In genomic region chr6:160128125-160128683, GRCh38 we compare ENCODE assay signal across 19 cellular contexts. TPM values are rescaled to one million over a fixed set of nuclear protein-coding genes. Genes with fewer than 3 reads are reported as not detected.
DNase-seq lines count a peak whose midpoint lies in the region; ATAC-seq, FAIRE-seq and TF ChIP-seq lines count a peak whose summit lies in the region.
"Had no signal": no experiment of that assay in that cellular context is flagged by ENCODE, and none has a peak within 500 bp of the region (broad histone marks: within the 10 kb centered on the region; RNA-seq: fewer than 3 reads in every experiment).

No MANE protein-coding gene starts in this region.

- H3K9me1 ChIP-seq in K562 (ENCODE audit: control insufficient read depth, insufficient read depth, low read length): no peaks in the 10 kb centered on the region

- 49% methylated on average over 3 of the region's 3 CpGs for WGBS in K562 (ENCODE audit: insufficient coverage, low coverage, missing lambda C conversion rate)
- WGBS in right lobe of liver (ENCODE audit: insufficient coverage, low coverage, low lambda C conversion rate, missing lambda C conversion rate): 75% methylated on average over 2 of the region's 3 CpGs
- 90 to 95% (median 93%) methylated on average over 3 of the region's 3 CpGs for WGBS in stomach, 5 donors

- H3K4me2 ChIP-seq in K562 (ENCODE audit: insufficient read depth, low read length): no peak overlapping the region
- H3K4me2 ChIP-seq: A549, BLaER1 had no signal

- no peak for TF ChIP-seq RAD21 in K562 (CRISPR knock-in tag; conservative IDR thresholded peaks at IDR 0.05 in 1 of 2, IDR thresholded peaks at IDR 0.05 in 1 of 2)

- H3K4me1 ChIP-seq in K562 (replicated peaks in 1 of 2; ENCODE audit: control insufficient read depth in 2 of 2, insufficient read depth in 2 of 2, low read length in 2 of 2) (peaks cover 0 to 5% of the 10 kb centered on the region in 2 experiments; a peak in 3 of 5 replicates), right lobe of liver (peaks cover 0 to 43% (median 17%) of the 10 kb centered on the region in 4 donors), stomach (no peaks in the 10 kb centered on the region)
- H3K4me1 ChIP-seq: BLaER1 had no signal

- TF ChIP-seq POLR2A in K562 (conservative IDR thresholded peaks at IDR 0.05): no peak
- TF ChIP-seq POLR2A in right lobe of liver (IDR thresholded peaks at IDR 0.05): no peak
- no peak for TF ChIP-seq POLR2A in stomach (IDR thresholded peaks at IDR 0.05)

- no peaks in the 10 kb centered on the region for H3K36me3 ChIP-seq in K562 (ENCODE audit: control insufficient read depth, insufficient read depth, low read length)
- H3K36me3 ChIP-seq in right lobe of liver: peaks cover 0 to 35% (median 1%) of the 10 kb centered on the region in 4 donors
- no peaks in the 10 kb centered on the region for H3K36me3 ChIP-seq in stomach
- H3K36me3 ChIP-seq: BLaER1 had no signal

- BruUV-seq in K562 (replicated peaks; lab: Mats Ljungman, UMichigan): no TSS peak

- H3K9ac ChIP-seq in K562 (ENCODE audit: insufficient read depth in 1 of 2, low read depth in 2 of 2, low read length in 2 of 2): no peak overlapping the region
- H3K9ac ChIP-seq: BLaER1 had no signal

- no peaks in the 10 kb centered on the region for H3K9me3 ChIP-seq in K562 (replicated peaks; ENCODE audit: control insufficient read depth, insufficient read depth, low read depth, low read length)
- H3K9me3 ChIP-seq in right lobe of liver: no peaks in the 10 kb centered on the region
- no peaks in the 10 kb centered on the region for H3K9me3 ChIP-seq in stomach
- H3K9me3 ChIP-seq: A549, BLaER1 had no signal

- H3K79me2 ChIP-seq in K562 (ENCODE audit: control insufficient read depth, insufficient read depth, low read length): no peaks in the 10 kb centered on the region

- peak; percentile 35 for FAIRE-seq in K562 (lab: Jason Lieb, UNC)
- FAIRE-seq: A549, G401.6, GM12891, GM19239, H1, HTR-8/SVneo had no signal

- no peak for TF ChIP-seq CTCF in K562 (IDR thresholded peaks at IDR 0.05 in 2 of 3, conservative IDR thresholded peaks at IDR 0.05 in 1 of 3; ENCODE audit: insufficient read depth in 2 of 3, low read depth in 1 of 3, low read length in 3 of 3)
- TF ChIP-seq CTCF in right lobe of liver (IDR thresholded peaks at IDR 0.05): no peak
- TF ChIP-seq CTCF in stomach (IDR thresholded peaks at IDR 0.05): no peak

- intact Hi-C loops in K562 (cut with micrococcal nuclease) (no loop called here), right lobe of liver (cut with DNase I) (no loop called here), stomach (cut with DNase I; ENCODE audit: low total_unique reads) (no loop called here)

- no peak overlapping the region for H3K27ac ChIP-seq in K562 (ENCODE audit: extremely low read depth, low read depth, low read length)
- H3K27ac ChIP-seq in right lobe of liver: peak overlapping the region in 2 of 3 donors; percentile 61 to 74
- no peak overlapping the region for H3K27ac ChIP-seq in stomach
- H3K27ac ChIP-seq: 22Rv1, A549, BLaER1 had no signal

- CTCF ChIA-PET in K562 (lab: Yijun Ruan, JAX; ENCODE audit: low intra/inter-chr PET ratio): no interaction called here

- peak; percentile 32 for DNase-seq in activated CD8-positive, alpha-beta memory T cell treated with anti-CD3 and anti-CD28 coated beads for 24 hours
- DNase-seq in activated CD8-positive, alpha-beta memory T cell treated with anti-CD3 and anti-CD28 coated beads, Interleukin-2, amount 50 U/mL, for 4 hours: no peak
- DNase-seq in K562 (ENCODE audit: extremely low read depth in 1 of 4, low spot score in 3 of 4): no peak
- no peak for DNase-seq in right lobe of liver
- peak; percentile 7 for DNase-seq in stomach
- no peak for DNase-seq in DMS153 (lab: John Stamatoyannopoulos, UW)
- DNase-seq in NK-92 treated with Interleukin-12 subunit alpha and Interleukin-12 subunit beta, amount 100 ng/mL, for 24 hours (lab: John Stamatoyannopoulos, UW): no peak
- no peak for DNase-seq in SHP77 (lab: John Stamatoyannopoulos, UW)
- DNase-seq: CD4-positive, alpha-beta memory T cell; DMS53; H9 had no signal

- TF ChIP-seq EP300 in K562 (IDR thresholded peaks at IDR 0.05; ENCODE audit: low read length) (no peak), stomach (IDR thresholded peaks at IDR 0.05) (no peak)

- H3K27me3 ChIP-seq in K562 (ENCODE audit: control insufficient read depth in 2 of 2, insufficient read depth in 2 of 2, low read length in 2 of 2) (peaks cover 36 to 53% of the 10 kb centered on the region in 2 experiments), right lobe of liver (no peaks in the 10 kb centered on the region), stomach (no peaks in the 10 kb centered on the region)
- H3K27me3 ChIP-seq: BLaER1 had no signal

- no peak overlapping the region for H2AFZ ChIP-seq in K562 (ENCODE audit: low read depth, low read length)

- POLR2A ChIA-PET in K562 (lab: Yijun Ruan, JAX): interaction anchor here (1.1 kb wide), 1 partner anchor 11 kb away, joined by 3 read pairs; no protein-coding TSS in a partner anchor

- H4K20me1 ChIP-seq in K562 (replicated peaks; ENCODE audit: control insufficient read depth, insufficient read depth, low read length): 0 out of 2 replicates have a peak, but pooled peaks cover 4% of the 10 kb centered on the region
- H4K20me1 ChIP-seq: BLaER1 had no signal

- in situ Hi-C loops in K562 (cut with MboI): no loop called here

- ATAC-seq in K562 (no peak), right lobe of liver (no peak)
- ATAC-seq: A549 had no signal

- no peak overlapping the region for H3K4me3 ChIP-seq in K562
- no peak overlapping the region for H3K4me3 ChIP-seq in right lobe of liver
- no peak overlapping the region for H3K4me3 ChIP-seq in stomach
- H3K4me3 ChIP-seq: A549, BLaER1 had no signal

TF ChIP-seq in K562, 482 proteins besides CTCF, POLR2A, EP300 and RAD21:
- no peak for TF ChIP-seq CAMTA2 (CRISPR knock-in tag; conservative IDR thresholded peaks at IDR 0.05)
- TF ChIP-seq, protein P1, sequence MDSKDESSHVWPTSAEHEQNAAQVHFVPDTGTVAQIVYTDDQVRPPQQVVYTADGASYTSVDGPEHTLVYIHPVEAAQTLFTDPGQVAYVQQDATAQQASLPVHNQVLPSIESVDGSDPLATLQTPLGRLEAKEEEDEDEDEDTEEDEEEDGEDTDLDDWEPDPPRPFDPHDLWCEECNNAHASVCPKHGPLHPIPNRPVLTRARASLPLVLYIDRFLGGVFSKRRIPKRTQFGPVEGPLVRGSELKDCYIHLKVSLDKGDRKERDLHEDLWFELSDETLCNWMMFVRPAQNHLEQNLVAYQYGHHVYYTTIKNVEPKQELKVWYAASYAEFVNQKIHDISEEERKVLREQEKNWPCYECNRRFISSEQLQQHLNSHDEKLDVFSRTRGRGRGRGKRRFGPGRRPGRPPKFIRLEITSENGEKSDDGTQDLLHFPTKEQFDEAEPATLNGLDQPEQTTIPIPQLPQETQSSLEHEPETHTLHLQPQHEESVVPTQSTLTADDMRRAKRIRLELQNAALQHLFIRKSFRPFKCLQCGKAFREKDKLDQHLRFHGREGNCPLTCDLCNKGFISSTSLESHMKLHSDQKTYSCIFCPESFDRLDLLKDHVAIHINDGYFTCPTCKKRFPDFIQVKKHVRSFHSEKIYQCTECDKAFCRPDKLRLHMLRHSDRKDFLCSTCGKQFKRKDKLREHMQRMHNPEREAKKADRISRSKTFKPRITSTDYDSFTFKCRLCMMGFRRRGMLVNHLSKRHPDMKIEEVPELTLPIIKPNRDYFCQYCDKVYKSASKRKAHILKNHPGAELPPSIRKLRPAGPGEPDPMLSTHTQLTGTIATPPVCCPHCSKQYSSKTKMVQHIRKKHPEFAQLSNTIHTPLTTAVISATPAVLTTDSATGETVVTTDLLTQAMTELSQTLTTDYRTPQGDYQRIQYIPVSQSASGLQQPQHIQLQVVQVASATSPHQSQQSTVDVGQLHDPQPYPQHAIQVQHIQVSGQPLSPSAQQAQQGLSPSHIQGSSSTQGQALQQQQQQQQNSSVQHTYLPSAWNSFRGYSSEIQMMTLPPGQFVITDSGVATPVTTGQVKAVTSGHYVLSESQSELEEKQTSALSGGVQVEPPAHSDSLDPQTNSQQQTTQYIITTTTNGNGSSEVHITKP (IDR thresholded peaks at IDR 0.05; ENCODE audit: partially characterized antibody): no peak
- TF ChIP-seq ZNF589 (CRISPR knock-in tag; IDR thresholded peaks at IDR 0.05; ENCODE audit: low read depth): peak; percentile 31; the same call in 1 of the 2 replicates
- peak; percentile 15; the same call in 1 of the 2 replicates for TF ChIP-seq L3MBTL2 (IDR thresholded peaks at IDR 0.05)

RNA-seq across cellular contexts. Expression of gene SLC22A1, which starts 6.6 kb away (rescaled TPM):
- total RNA-seq in K562 (2011; cell fraction: chromatin; rRNA removed; ENCODE audit: low replicate concordance): 0.86 and 0.93 TPM in 2 replicates
- total RNA-seq in K562 (2011; cell fraction: nucleolus; rRNA removed): 0.67 and 0.79 TPM in 2 replicates
- total RNA-seq in K562 (2011; cell fraction: nucleoplasm; rRNA removed): 1.5 and 1.9 TPM in 2 replicates
- total RNA-seq in K562 (2014; rRNA removed) (0.37 TPM in 1 of 2 replicates, not detected in the other), K562 (2014; rRNA removed; fragmentation: Illumina TruSeq; extraction: Trizol) (0.18 and 0.19 TPM in 2 replicates), K562 (2015; rRNA removed; fragmentation: Illumina TruSeq; extraction: Trizol) (0.33 and 0.45 TPM in 2 replicates), K562 (2021) (0.54 and 0.60 TPM in 2 replicates), right lobe of liver (1,000 to 10,000 TPM in 3 of 6 experiments, 100 to 1,000 TPM in 3; 190 to 1,656 (median 769) TPM), stomach (10 to 100 TPM in 1 of 5 donors, 1 to 10 TPM in 3, not detected in 1; 2.0 to 36.2 (median 2.7) TPM)
- polyA plus RNA-seq in K562 (2011; rRNA removed) (0.08 and 0.26 TPM in 2 replicates), K562 (2014; fragmentation: Illumina TruSeq; extraction: Trizol) (0.12 TPM in 1 of 2 replicates, not detected in the other), K562 (2014; fragmentation: Nextera tagmentation; extraction: Ambion mirVana) (under 1 TPM in 1 of 2 experiments, not detected in 1; 0.11 TPM), K562 (2014; rRNA removed) (0.24 TPM in 1 of 2 replicates, not detected in the other), stomach (under 1 TPM in 2 of 3 donors, not detected in 1; 0.20 to 0.31 TPM)
- 0.18 TPM in 1 of 2 replicates, not detected in the other for polyA plus RNA-seq in K562 (2011; cell fraction: cytosol; rRNA removed)
- 0.60 and 0.74 TPM in 2 replicates for polyA plus RNA-seq in K562 (2011; cell fraction: nucleus; rRNA removed)
- 0.14 and 0.25 TPM in 2 replicates for polyA plus RNA-seq in K562 (2012)
- 0.33 and 0.56 TPM in 2 replicates for polyA minus RNA-seq in K562 (2011; rRNA and poly(A)+ RNA removed)
- polyA minus RNA-seq in K562 (2011; cell fraction: cytosol; rRNA and poly(A)+ RNA removed): not detected in 2 replicates
- polyA minus RNA-seq in K562 (2011; cell fraction: nucleus; rRNA and poly(A)+ RNA removed): 0.67 TPM in 2 replicates

Comparison
In these comparisons a context has a peak if more than half of its experiments do, and no peak if none do; other contexts are left out.
1. DNase-seq: peak in activated CD8-positive, alpha-beta memory T cell treated with anti-CD3 and anti-CD28 coated beads for 24 hours (single experiment) and stomach (single experiment); none in activated CD8-positive, alpha-beta memory T cell treated with anti-CD3 and anti-CD28 coated beads, Interleukin-2, amount 50 U/mL, for 4 hours (single experiment), K562 (0 of 4), right lobe of liver (0 of 3), DMS153 (single experiment), NK-92 treated with Interleukin-12 subunit alpha and Interleukin-12 subunit beta, amount 100 ng/mL, for 24 hours (single experiment) and SHP77 (0 of 2).
2. H3K27ac ChIP-seq: peak in right lobe of liver (2 of 3); none in K562 (single experiment) and stomach (0 of 5).
3. RNA of gene SLC22A1, which starts 6.6 kb away (total RNA-seq): 190 to 1,656 TPM in right lobe of liver; 2.0 to 36.2 TPM in stomach and 0.18 to 1.9 TPM in K562; every median in the first group is over 4 times any median in the second.